In genomic region chr10:25934673-25935139, GRCh38 we compare ENCODE assay signal across 8 cellular contexts. TPM values are rescaled to one million over a fixed set of nuclear protein-coding genes. Genes with fewer than 3 reads are reported as not detected.
DNase-seq lines count a peak whose midpoint lies in the region; ATAC-seq, FAIRE-seq and TF ChIP-seq lines count a peak whose summit lies in the region.

No MANE protein-coding gene starts in this region.

- no peak for ATAC-seq in HG03520 (IDR thresholded peaks at IDR 0.05; ENCODE audit: unreplicated experiment)

- FAIRE-seq in HTR-8/SVneo (lab: Jason Lieb, UNC), result no peak

- peaks cover 35% of the 10 kb centered on the region for H3K4me1 Mint-ChIP-seq in brain

- peaks cover 12% of the 10 kb centered on the region for H3K4me1 ChIP-seq in HUES48 (ENCODE audit: control insufficient read depth, insufficient read depth, low read length)
- H3K4me1 ChIP-seq in mucosa of stomach (ENCODE audit: control insufficient read depth, insufficient read depth, low read length), result no peaks in the 10 kb centered on the region

- H3K27me3 Mint-ChIP-seq in brain, result peaks cover 20% of the 10 kb centered on the region

- H3K9me3 ChIP-seq in HUES48 (ENCODE audit: control insufficient read depth, insufficient read depth, low read length) (no peaks in the 10 kb centered on the region), mucosa of stomach (ENCODE audit: control insufficient read depth, low read length) (no peaks in the 10 kb centered on the region)

- H3K27me3 ChIP-seq in HUES48 (ENCODE audit: control insufficient read depth, insufficient read depth, low read length) (peaks cover 16% of the 10 kb centered on the region), mucosa of stomach (ENCODE audit: control insufficient read depth, insufficient read depth, low read length) (peaks cover 25% of the 10 kb centered on the region)

- H3K36me3 ChIP-seq in HUES48 (ENCODE audit: control insufficient read depth, insufficient read depth, low read length) (no peaks in the 10 kb centered on the region), mucosa of stomach (ENCODE audit: control insufficient read depth, insufficient read depth, low read length) (no peaks in the 10 kb centered on the region)

- TF ChIP-seq CTCF in brain (conservative IDR thresholded peaks at IDR 0.05), result peak; percentile 44 to 67

- no peaks in the 10 kb centered on the region for H3K36me3 Mint-ChIP-seq in brain

- H3K4me3 Mint-ChIP-seq in brain, result peak overlapping the region; percentile 90 to 99 (median 92)

- H3K9ac ChIP-seq in HUES48 (ENCODE audit: low read depth, low read length) (no peak overlapping the region; the same call in 1 of the 2 replicates), mucosa of stomach (ENCODE audit: low read length) (no peak overlapping the region)

- H3K9me3 Mint-ChIP-seq in brain, result peaks cover 0 to 10% (median 3%) of the 10 kb centered on the region in 5 experiments

- H3K27ac ChIP-seq in HUES48 (ENCODE audit: low read depth, low read length), result no peak overlapping the region

- DNase-seq in SKM-1 treated with dmso at 0.1 percent for 144 hours (lab: John Stamatoyannopoulos, UW; ENCODE audit: unreplicated experiment), result peak; percentile 11
- DNase-seq in SKM-1 (lab: John Stamatoyannopoulos, UW; ENCODE audit: unreplicated experiment), result no peak
- DNase-seq in HTR-8/SVneo (ENCODE audit: insufficient read length, low spot score), result no peak
- DNase-seq in effector CD8-positive, alpha-beta T cell (lab: John Stamatoyannopoulos, UW), result no peak

- H3K27ac Mint-ChIP-seq in brain, result peak overlapping the region; percentile 61 to 99 (median 73)

- H3K4me3 ChIP-seq in HUES48 (ENCODE audit: low read depth, low read length) (peak overlapping the region; percentile 70), mucosa of stomach (ENCODE audit: low read length) (peak overlapping the region; percentile 25)

RNA-seq across cellular contexts. Expression of gene MYO3A, which starts 0.7 kb away (rescaled TPM):
- 29.6 TPM for polyA plus RNA-seq in brain (ENCODE audit: insufficient read depth, low read depth, low replicate concordance)
